8 cellular contexts compared by ENCODE assay signal in genomic region chr14:95431199-95432145, GRCh38.
DNase-seq lines count a peak whose midpoint lies in the region; ATAC-seq lines count a peak whose summit lies in the region.

No MANE protein-coding gene starts in this region.

- no peak overlapping the region for H3K27ac Mint-ChIP-seq in immature natural killer cell

- peaks cover 0 to 2% (median 0%) of the 10 kb centered on the region in 3 donors for H3K27me3 Mint-ChIP-seq in immature natural killer cell (ENCODE audit: low read depth in 3 of 3)

- H3K27me3 ChIP-seq in mucosa of stomach (ENCODE audit: control insufficient read depth, insufficient read depth, low read length): no peaks in the 10 kb centered on the region

- no peaks in the 10 kb centered on the region for H3K4me1 ChIP-seq in mucosa of stomach (ENCODE audit: control insufficient read depth, insufficient read depth, low read length)

- H3K4me3 Mint-ChIP-seq in immature natural killer cell: no peak overlapping the region

- no peak for ATAC-seq in HG03354 (IDR thresholded peaks at IDR 0.05; ENCODE audit: poor library complexity, severe bottlenecking, unreplicated experiment)
- ATAC-seq in HG03571 (IDR thresholded peaks at IDR 0.05; ENCODE audit: unreplicated experiment): no peak

- peak; percentile 19 for DNase-seq in SIG-M5 treated with dmso at 0.1 percent for 504 hours (lab: John Stamatoyannopoulos, UW; ENCODE audit: unreplicated experiment)
- DNase-seq in SIG-M5 (lab: John Stamatoyannopoulos, UW): no peak
- peak; percentile 66 for DNase-seq in NCI-H1694 (lab: John Stamatoyannopoulos, UW)
- DNase-seq in dermis blood vessel endothelial cell: peak; percentile 54
- DNase-seq in immature natural killer cell: no peak

- no peaks in the 10 kb centered on the region for H3K4me1 Mint-ChIP-seq in immature natural killer cell

- no peak overlapping the region for H3K4me3 ChIP-seq in mucosa of stomach (ENCODE audit: low read length)

- peak overlapping the region; percentile 24 for H3K9ac ChIP-seq in mucosa of stomach (ENCODE audit: low read length)

- H3K9me3 Mint-ChIP-seq in immature natural killer cell: no peaks in the 10 kb centered on the region

- no peaks in the 10 kb centered on the region for H3K36me3 ChIP-seq in mucosa of stomach (ENCODE audit: control insufficient read depth, insufficient read depth, low read length)

- no peaks in the 10 kb centered on the region for H3K9me3 ChIP-seq in mucosa of stomach (ENCODE audit: control insufficient read depth, low read length)

- peaks cover 9 to 26% (median 14%) of the 10 kb centered on the region in 3 donors for H3K36me3 Mint-ChIP-seq in immature natural killer cell

Comparison
In these comparisons a context has a peak if more than half of its experiments do, and no peak if none do; other contexts are left out.
1. DNase-seq: peak in SIG-M5 treated with dmso at 0.1 percent for 504 hours (single experiment), NCI-H1694 (single experiment) and dermis blood vessel endothelial cell (single experiment); none in SIG-M5 (single experiment) and immature natural killer cell (0 of 3).